ENCODE assay signal across 18 cellular contexts in the genomic region with DNA sequence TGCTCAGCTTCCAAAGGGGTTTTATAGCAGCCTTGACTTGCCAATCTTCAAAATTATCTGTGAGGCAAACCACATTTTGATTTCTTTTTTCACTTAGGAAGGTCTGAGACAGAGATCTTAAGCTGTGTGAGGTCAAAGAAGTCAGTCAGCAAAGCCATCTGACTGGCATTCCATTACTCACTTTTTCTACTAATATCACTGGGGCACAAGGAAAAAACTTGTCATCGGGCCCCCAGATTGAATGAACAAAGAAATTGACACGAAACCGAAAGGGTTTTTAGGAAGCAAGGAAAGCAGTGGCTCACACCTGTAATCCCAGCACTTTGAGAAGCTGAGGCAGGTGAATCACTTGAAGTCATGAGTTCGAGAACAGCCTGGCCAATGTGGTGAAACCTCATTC.
DNase-seq lines count a peak whose midpoint lies in the region.
"Had no signal": no experiment of that assay in that cellular context is flagged by ENCODE, and none has a peak within 500 bp of the region (broad histone marks: within the 10 kb centered on the region; RNA-seq: fewer than 3 reads in every experiment).

No MANE protein-coding gene starts in this region.

- peaks cover 15% of the 10 kb centered on the region for H3K9me3 Mint-ChIP-seq in activated naive CD4-positive, alpha-beta T cell treated with anti-CD3 and anti-CD28 coated beads for 36 hours
- peaks cover 20% of the 10 kb centered on the region for H3K9me3 Mint-ChIP-seq in stimulated activated naive CD8-positive, alpha-beta T cell treated with anti-CD3 and anti-CD28 coated beads, Interleukin-15, Interleukin-2, amounts not matched to agents 100 ng/mL and 50 ng/mL, for 24 hours
- peaks cover 0 to 5% (median 0%) of the 10 kb centered on the region in 6 donors for H3K9me3 Mint-ChIP-seq in immature natural killer cell
- peaks cover 16% of the 10 kb centered on the region for H3K9me3 Mint-ChIP-seq in activated T-helper 2 cell treated with anti-CD3 and anti-CD28 coated beads, Interferon-gamma antibody, Interleukin-2, Interleukin-4, amounts not matched to agents 10 μg/mL and 5 μg/mL and 100 μg/mL, durations not matched to agents 14 hours and 24 hours and 36 hours

- no peaks in the 10 kb centered on the region for H3K36me3 Mint-ChIP-seq in activated naive CD4-positive, alpha-beta T cell treated with anti-CD3 and anti-CD28 coated beads for 36 hours (ENCODE audit: low read depth)
- peaks cover 5% of the 10 kb centered on the region for H3K36me3 Mint-ChIP-seq in stimulated activated naive CD8-positive, alpha-beta T cell treated with anti-CD3 and anti-CD28 coated beads, Interleukin-15, Interleukin-2, amounts not matched to agents 100 ng/mL and 50 ng/mL, for 24 hours (ENCODE audit: low read depth)
- no peaks in the 10 kb centered on the region for H3K36me3 Mint-ChIP-seq in immature natural killer cell
- H3K36me3 Mint-ChIP-seq in activated T-helper 2 cell treated with anti-CD3 and anti-CD28 coated beads, Interferon-gamma antibody, Interleukin-2, Interleukin-4, amounts not matched to agents 10 μg/mL and 5 μg/mL and 100 μg/mL, durations not matched to agents 14 hours and 24 hours and 36 hours (ENCODE audit: low read depth), result peaks cover 3% of the 10 kb centered on the region
- H3K36me3 Mint-ChIP-seq: brain had no signal

- no peak overlapping the region for H3K4me3 Mint-ChIP-seq in activated naive CD4-positive, alpha-beta T cell treated with anti-CD3 and anti-CD28 coated beads for 36 hours
- peak overlapping the region; percentile 33 for H3K4me3 Mint-ChIP-seq in stimulated activated naive CD8-positive, alpha-beta T cell treated with anti-CD3 and anti-CD28 coated beads, Interleukin-15, Interleukin-2, amounts not matched to agents 100 ng/mL and 50 ng/mL, for 24 hours
- peak overlapping the region in 1 of 5 donors; percentile 8 for H3K4me3 Mint-ChIP-seq in immature natural killer cell
- no peak overlapping the region for H3K4me3 Mint-ChIP-seq in activated T-helper 2 cell treated with anti-CD3 and anti-CD28 coated beads, Interferon-gamma antibody, Interleukin-2, Interleukin-4, amounts not matched to agents 10 μg/mL and 5 μg/mL and 100 μg/mL, durations not matched to agents 14 hours and 24 hours and 36 hours (ENCODE audit: low read depth)
- H3K4me3 Mint-ChIP-seq: brain, T-helper 17 cell had no signal

- H3K27me3 Mint-ChIP-seq in activated naive CD4-positive, alpha-beta T cell treated with anti-CD3 and anti-CD28 coated beads for 36 hours (ENCODE audit: low read depth), result peaks cover 29% of the 10 kb centered on the region
- peaks cover 65% of the 10 kb centered on the region for H3K27me3 Mint-ChIP-seq in stimulated activated naive CD8-positive, alpha-beta T cell treated with anti-CD3 and anti-CD28 coated beads, Interleukin-15, Interleukin-2, amounts not matched to agents 100 ng/mL and 50 ng/mL, for 24 hours
- H3K27me3 Mint-ChIP-seq in immature natural killer cell (ENCODE audit: low read depth in 3 of 3), result peaks cover 0 to 13% (median 6%) of the 10 kb centered on the region in 3 donors
- H3K27me3 Mint-ChIP-seq in activated T-helper 2 cell treated with anti-CD3 and anti-CD28 coated beads, Interferon-gamma antibody, Interleukin-2, Interleukin-4, amounts not matched to agents 10 μg/mL and 5 μg/mL and 100 μg/mL, durations not matched to agents 14 hours and 24 hours and 36 hours (ENCODE audit: low read depth), result peaks cover 26% of the 10 kb centered on the region

- H3K4me1 Mint-ChIP-seq in activated naive CD4-positive, alpha-beta T cell treated with anti-CD3 and anti-CD28 coated beads for 36 hours (ENCODE audit: low read depth), result peaks cover 25% of the 10 kb centered on the region
- peaks cover 33% of the 10 kb centered on the region for H3K4me1 Mint-ChIP-seq in stimulated activated naive CD8-positive, alpha-beta T cell treated with anti-CD3 and anti-CD28 coated beads, Interleukin-15, Interleukin-2, amounts not matched to agents 100 ng/mL and 50 ng/mL, for 24 hours (ENCODE audit: low read depth)
- H3K4me1 Mint-ChIP-seq in immature natural killer cell, result peaks cover 18 to 23% of the 10 kb centered on the region in 2 donors
- peaks cover 14% of the 10 kb centered on the region for H3K4me1 Mint-ChIP-seq in activated T-helper 2 cell treated with anti-CD3 and anti-CD28 coated beads, Interferon-gamma antibody, Interleukin-2, Interleukin-4, amounts not matched to agents 10 μg/mL and 5 μg/mL and 100 μg/mL, durations not matched to agents 14 hours and 24 hours and 36 hours (ENCODE audit: low read depth)

- intact Hi-C loops in activated naive CD4-positive, alpha-beta T cell treated with anti-CD3 and anti-CD28 coated beads for 36 hours (cut with micrococcal nuclease), result loop anchor here (1.0 kb wide), 4 partner anchors 19 to 34 kb away; no protein-coding TSS in a partner anchor
- intact Hi-C loops in activated T-helper 2 cell treated with anti-CD3 and anti-CD28 coated beads, Interferon-gamma antibody, Interleukin-2, Interleukin-4, amounts not matched to agents 10 μg/mL and 5 μg/mL and 100 μg/mL, durations not matched to agents 14 hours and 24 hours and 36 hours (cut with micrococcal nuclease), result loop anchor here (1.0 kb wide), 1 partner anchor 19 kb away; no protein-coding TSS in a partner anchor

- peak overlapping the region; percentile 80 for H3K27ac Mint-ChIP-seq in activated naive CD4-positive, alpha-beta T cell treated with anti-CD3 and anti-CD28 coated beads for 36 hours
- peak overlapping the region; percentile 88 for H3K27ac Mint-ChIP-seq in stimulated activated naive CD8-positive, alpha-beta T cell treated with anti-CD3 and anti-CD28 coated beads, Interleukin-15, Interleukin-2, amounts not matched to agents 100 ng/mL and 50 ng/mL, for 24 hours
- no peak overlapping the region for H3K27ac Mint-ChIP-seq in immature natural killer cell
- no peak overlapping the region for H3K27ac Mint-ChIP-seq in activated T-helper 2 cell treated with anti-CD3 and anti-CD28 coated beads, Interferon-gamma antibody, Interleukin-2, Interleukin-4, amounts not matched to agents 10 μg/mL and 5 μg/mL and 100 μg/mL, durations not matched to agents 14 hours and 24 hours and 36 hours
- H3K27ac Mint-ChIP-seq: brain, T-helper 17 cell had no signal

- DNase-seq in activated naive CD4-positive, alpha-beta T cell treated with anti-CD3 and anti-CD28 coated beads for 36 hours, result peak; percentile 70
- no peak for DNase-seq in activated naive CD4-positive, alpha-beta T cell (lab: John Stamatoyannopoulos, UW)
- peak; percentile 13 for DNase-seq in activated T-helper 9 cell treated with anti-CD3 and anti-CD28 coated beads, Interleukin-2, amount 50 U/mL, for 16 hours (ENCODE audit: low read depth)
- DNase-seq in stimulated activated CD4-positive, alpha-beta T cell treated with anti-CD3 and anti-CD28 coated beads, Interleukin-1b, Interleukin-23, amount 100 ng/mL, for 48 hours, result peak; percentile 72
- no peak for DNase-seq in effector CD4-positive, alpha-beta T cell
- no peak for DNase-seq in immature natural killer cell
- DNase-seq in activated T-helper 2 cell treated with anti-CD3 and anti-CD28 coated beads, Interferon-gamma antibody, Interleukin-2, Interleukin-4, amounts not matched to agents 10 μg/mL and 5 μg/mL and 100 μg/mL, durations not matched to agents 14 hours and 24 hours and 36 hours (ENCODE audit: low spot score), result no peak
- DNase-seq: dermis blood vessel endothelial cell, EL, erythroblast, Karpas-422, left ventricle myocardium superior, NCI-H1694, NCI-H446, Right ventricle myocardium superior, T-helper 17 cell had no signal

- CTCF ChIA-PET in activated naive CD4-positive, alpha-beta T cell treated with anti-CD3 and anti-CD28 coated beads for 36 hours (lab: Charles Lee), result interaction anchor here (0.7 to 1.0 kb wide), 5 partner anchors 15 to 414 kb away, joined by 3 to 4 read pairs (median 3); no protein-coding TSS in a partner anchor

Comparison
In these comparisons a context has a peak if more than half of its experiments do, and no peak if none do; other contexts are left out.
1. DNase-seq: peak in activated naive CD4-positive, alpha-beta T cell treated with anti-CD3 and anti-CD28 coated beads for 36 hours (single experiment), activated T-helper 9 cell treated with anti-CD3 and anti-CD28 coated beads, Interleukin-2, amount 50 U/mL, for 16 hours (single experiment) and stimulated activated CD4-positive, alpha-beta T cell treated with anti-CD3 and anti-CD28 coated beads, Interleukin-1b, Interleukin-23, amount 100 ng/mL, for 48 hours (single experiment); none in activated naive CD4-positive, alpha-beta T cell (0 of 4), effector CD4-positive, alpha-beta T cell (single experiment), immature natural killer cell (0 of 3) and activated T-helper 2 cell treated with anti-CD3 and anti-CD28 coated beads, Interferon-gamma antibody, Interleukin-2, Interleukin-4, amounts not matched to agents 10 μg/mL and 5 μg/mL and 100 μg/mL, durations not matched to agents 14 hours and 24 hours and 36 hours (single experiment).
2. H3K27ac Mint-ChIP-seq: peak in activated naive CD4-positive, alpha-beta T cell treated with anti-CD3 and anti-CD28 coated beads for 36 hours (single experiment) and stimulated activated naive CD8-positive, alpha-beta T cell treated with anti-CD3 and anti-CD28 coated beads, Interleukin-15, Interleukin-2, amounts not matched to agents 100 ng/mL and 50 ng/mL, for 24 hours (single experiment); none in immature natural killer cell (0 of 6) and activated T-helper 2 cell treated with anti-CD3 and anti-CD28 coated beads, Interferon-gamma antibody, Interleukin-2, Interleukin-4, amounts not matched to agents 10 μg/mL and 5 μg/mL and 100 μg/mL, durations not matched to agents 14 hours and 24 hours and 36 hours (single experiment).